19 cellular contexts compared by ENCODE assay signal in genomic region chr11:63997104-63997700, GRCh38. TPM values are rescaled to one million over a fixed set of nuclear protein-coding genes. Genes with fewer than 3 reads are reported as not detected.
"Had no signal": no experiment of that assay in that cellular context is flagged by ENCODE, and none has a peak within 500 bp of the region (broad histone marks: within the 10 kb centered on the region; RNA-seq: fewer than 3 reads in every experiment).

No MANE protein-coding gene starts in this region.

- H3K27me3 ChIP-seq: body of pancreas, right atrium auricular region, suprapubic skin, transverse colon, vagina had no signal

- DNase-seq: activated CD4-positive, alpha-beta memory T cell treated with anti-CD3 and anti-CD28 coated beads, Interleukin-2, amount 10 ng/mL, durations not matched to agents 7 days and 5 days; activated CD4-positive, alpha-beta T cell treated with anti-CD3 and anti-CD28 coated beads for 36 hours; activated CD8-positive, alpha-beta memory T cell treated with anti-CD3 and anti-CD28 coated beads, Interleukin-2, amount 10 ng/mL, durations not matched to agents 7 days and 5 days; activated naive CD4-positive, alpha-beta T cell treated with anti-CD3 and anti-CD28 coated beads for 36 hours; body of pancreas; caudate nucleus; endodermal cell; erythroblast; hypothalamus; stimulated activated naive CD8-positive, alpha-beta T cell treated with anti-CD3 and anti-CD28 coated beads, Interleukin-15, amount 100 ng/mL, for 72 hours; transverse colon had no signal

- H3K9me3 ChIP-seq: body of pancreas, left lung, prostate gland, right atrium auricular region, suprapubic skin, transverse colon, vagina had no signal

- H3K9me3 Mint-ChIP-seq: activated CD4-positive, alpha-beta memory T cell treated with anti-CD3 and anti-CD28 coated beads, Interleukin-2, amount 10 ng/mL, durations not matched to agents 7 days and 5 days; activated naive CD4-positive, alpha-beta T cell treated with anti-CD3 and anti-CD28 coated beads for 36 hours; endodermal cell; stimulated activated naive CD8-positive, alpha-beta T cell treated with anti-CD3 and anti-CD28 coated beads, Interleukin-15, amount 100 ng/mL, for 72 hours; WTC11 had no signal

- H3K4me3 ChIP-seq: body of pancreas, left lung, prostate gland, right atrium auricular region, suprapubic skin, transverse colon, vagina had no signal

- H3K4me3 Mint-ChIP-seq: activated CD4-positive, alpha-beta memory T cell treated with anti-CD3 and anti-CD28 coated beads, Interleukin-2, amount 10 ng/mL, durations not matched to agents 7 days and 5 days; activated CD4-positive, alpha-beta T cell treated with anti-CD3 and anti-CD28 coated beads for 36 hours; activated CD8-positive, alpha-beta memory T cell treated with anti-CD3 and anti-CD28 coated beads, Interleukin-2, amount 10 ng/mL, durations not matched to agents 7 days and 5 days; activated naive CD4-positive, alpha-beta T cell treated with anti-CD3 and anti-CD28 coated beads for 36 hours; endodermal cell; stimulated activated naive CD8-positive, alpha-beta T cell treated with anti-CD3 and anti-CD28 coated beads, Interleukin-15, amount 100 ng/mL, for 72 hours; WTC11 had no signal

- H3K27ac Mint-ChIP-seq: activated CD4-positive, alpha-beta memory T cell treated with anti-CD3 and anti-CD28 coated beads, Interleukin-2, amount 10 ng/mL, durations not matched to agents 7 days and 5 days; activated CD4-positive, alpha-beta T cell treated with anti-CD3 and anti-CD28 coated beads for 36 hours; activated CD8-positive, alpha-beta memory T cell treated with anti-CD3 and anti-CD28 coated beads, Interleukin-2, amount 10 ng/mL, durations not matched to agents 7 days and 5 days; activated naive CD4-positive, alpha-beta T cell treated with anti-CD3 and anti-CD28 coated beads for 36 hours; endodermal cell; WTC11 had no signal

- H3K27ac ChIP-seq: body of pancreas, left lung, prostate gland, right atrium auricular region, suprapubic skin, transverse colon, vagina had no signal

RNA-seq across cellular contexts. Expression of gene FLRT1, which starts 38.5 kb away (rescaled TPM):
- total RNA-seq: activated CD8-positive, alpha-beta memory T cell treated with anti-CD3 and anti-CD28 coated beads, Interleukin-2, amount 10 ng/mL, durations not matched to agents 7 days and 5 days; endodermal cell; lung microvascular endothelial cell; suprapubic skin; T-helper 2 cell treated with Interferon-gamma antibody and Interleukin-4, amounts not matched to agents 100 ng/mL and 5 ng/mL, for 36 hours had no signal
